8 cellular contexts compared by ENCODE assay signal in the genomic region with DNA sequence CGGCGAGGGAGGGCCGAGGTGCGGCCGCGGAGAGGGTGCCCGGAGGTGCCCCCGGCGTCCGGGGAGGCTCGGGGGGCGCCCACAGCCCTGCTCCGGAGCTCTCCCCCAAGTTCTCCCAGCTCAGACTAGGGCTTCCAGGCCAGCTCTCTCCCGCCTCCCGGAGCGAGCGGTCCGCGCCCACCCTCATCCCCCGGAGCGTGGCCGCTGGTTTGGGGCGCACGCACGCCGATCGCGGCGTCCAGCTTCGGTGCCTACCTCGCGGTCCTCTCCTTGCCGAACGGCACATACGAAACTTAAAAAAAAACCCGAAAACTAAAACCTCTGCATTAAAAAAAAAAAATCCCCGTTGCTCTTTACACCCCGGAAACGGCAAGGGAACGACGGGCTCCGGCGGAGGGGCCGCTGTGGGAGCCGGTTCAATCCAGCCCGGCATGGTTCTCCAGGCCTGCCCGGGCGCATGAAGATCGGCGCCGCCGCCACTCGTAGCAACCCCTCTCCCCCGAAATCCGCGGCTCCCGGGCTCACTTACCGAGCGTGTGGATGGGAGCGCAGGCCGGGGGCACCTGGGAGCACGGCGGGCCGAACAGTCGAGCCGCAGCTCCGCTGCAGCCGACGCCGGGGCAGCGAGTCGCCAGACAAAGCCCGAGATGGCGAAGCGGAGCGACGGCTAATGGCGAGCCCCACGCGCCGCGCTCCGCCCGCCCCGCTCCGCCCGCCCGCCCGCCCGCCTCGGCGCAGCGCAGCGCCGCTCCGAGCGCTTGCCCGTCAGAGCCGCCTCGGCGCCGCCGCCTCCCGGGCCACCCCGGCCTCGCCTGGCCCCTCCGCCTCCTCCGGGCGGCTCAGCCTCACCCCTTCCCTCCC. TPM values are rescaled to one million over a fixed set of nuclear protein-coding genes. Genes with fewer than 3 reads are reported as not detected.
DNase-seq lines count a peak whose midpoint lies in the region; ATAC-seq and TF ChIP-seq lines count a peak whose summit lies in the region.

No MANE protein-coding gene starts in this region.

- peak overlapping the region; percentile 99 for H3K4me3 Mint-ChIP-seq in dendritic cell treated with granulocyte-macrophage colony-stimulating factor and Interleukin-4, amounts not matched to agents 40 ng/mL and 50 ng/mL, for 4 days
- peak overlapping the region; percentile 96 for H3K4me3 Mint-ChIP-seq in stimulated activated effector memory CD8-positive, alpha-beta T cell treated with anti-CD3 and anti-CD28 coated beads, Interleukin-12 subunit alpha, Interleukin-12 subunit beta, amount 100 ng/mL, for 72 hours

- TF ChIP-seq POLR2A in right lobe of liver (IDR thresholded peaks at IDR 0.05) = no peak

- TF ChIP-seq CTCF in right lobe of liver (IDR thresholded peaks at IDR 0.05) = no peak

- ATAC-seq in right lobe of liver = peak; percentile 4 to 31 (median 27)
- ATAC-seq in stimulated activated effector memory CD8-positive, alpha-beta T cell treated with anti-CD3 and anti-CD28 coated beads, Interleukin-12 subunit alpha, Interleukin-12 subunit beta, amount 100 ng/mL, for 72 hours = peak; percentile 23

- H3K27me3 ChIP-seq in right lobe of liver = no peaks in the 10 kb centered on the region

- H3K27me3 Mint-ChIP-seq in dendritic cell treated with granulocyte-macrophage colony-stimulating factor and Interleukin-4, amounts not matched to agents 40 ng/mL and 50 ng/mL, for 4 days = peaks cover 10% of the 10 kb centered on the region

- peak overlapping the region; percentile 82 to 97 (median 93) for H3K4me3 ChIP-seq in right lobe of liver

- peaks cover 0 to 33% (median 15%) of the 10 kb centered on the region in 4 donors for H3K4me1 ChIP-seq in right lobe of liver

- peaks cover 49% of the 10 kb centered on the region for H3K4me1 Mint-ChIP-seq in dendritic cell treated with granulocyte-macrophage colony-stimulating factor and Interleukin-4, amounts not matched to agents 40 ng/mL and 50 ng/mL, for 4 days (ENCODE audit: low read depth)
- H3K4me1 Mint-ChIP-seq in stimulated activated effector memory CD8-positive, alpha-beta T cell treated with anti-CD3 and anti-CD28 coated beads, Interleukin-12 subunit alpha, Interleukin-12 subunit beta, amount 100 ng/mL, for 72 hours = peaks cover 43% of the 10 kb centered on the region

- H3K27ac Mint-ChIP-seq in dendritic cell treated with granulocyte-macrophage colony-stimulating factor and Interleukin-4, amounts not matched to agents 40 ng/mL and 50 ng/mL, for 4 days = peak overlapping the region; percentile 97
- H3K27ac Mint-ChIP-seq in stimulated activated effector memory CD8-positive, alpha-beta T cell treated with anti-CD3 and anti-CD28 coated beads, Interleukin-12 subunit alpha, Interleukin-12 subunit beta, amount 100 ng/mL, for 72 hours = peak overlapping the region; percentile 96

- DNase-seq in NCI-H2029 (lab: John Stamatoyannopoulos, UW) (peak; percentile 9), NCI-H2029 treated with DMSO at 0.1 percent for 48 hours (lab: John Stamatoyannopoulos, UW) (no peak), M059J (ENCODE audit: low read depth) (peak; percentile 42), right lobe of liver (peak; percentile 61 to 70 (median 64)), NCI-H524 treated with DMSO at 0.1 percent for 48 hours (lab: John Stamatoyannopoulos, UW) (no peak)
- peak; percentile 38 for DNase-seq in activated CD4-positive, alpha-beta T cell treated with anti-CD3 and anti-CD28 coated beads for 1 hour
- DNase-seq in stimulated activated effector memory CD8-positive, alpha-beta T cell treated with anti-CD3 and anti-CD28 coated beads, Interleukin-12 subunit alpha, Interleukin-12 subunit beta, amount 100 ng/mL, for 72 hours (ENCODE audit: low spot score in 2 of 2) = peak; percentile 54 to 84

- H3K9me3 Mint-ChIP-seq in dendritic cell treated with granulocyte-macrophage colony-stimulating factor and Interleukin-4, amounts not matched to agents 40 ng/mL and 50 ng/mL, for 4 days = no peaks in the 10 kb centered on the region
- no peaks in the 10 kb centered on the region for H3K9me3 Mint-ChIP-seq in stimulated activated effector memory CD8-positive, alpha-beta T cell treated with anti-CD3 and anti-CD28 coated beads, Interleukin-12 subunit alpha, Interleukin-12 subunit beta, amount 100 ng/mL, for 72 hours

- 1% methylated on average over 26 of the region's 109 CpGs for WGBS in right lobe of liver (ENCODE audit: insufficient coverage, low coverage, low lambda C conversion rate, missing lambda C conversion rate)

- intact Hi-C loops in dendritic cell treated with granulocyte-macrophage colony-stimulating factor and Interleukin-4, amounts not matched to agents 40 ng/mL and 50 ng/mL, for 4 days (cut with micrococcal nuclease) = loop anchor here (2.0 to 5.0 kb wide), 2 partner anchors 57 to 104 kb away; partner anchors contain the start of gene SLC25A39
- intact Hi-C loops in right lobe of liver (cut with DNase I) = no loop called here

- no peaks in the 10 kb centered on the region for H3K9me3 ChIP-seq in right lobe of liver

- peaks cover 8 to 18% (median 10%) of the 10 kb centered on the region in 4 donors for H3K36me3 ChIP-seq in right lobe of liver

- peaks cover 35% of the 10 kb centered on the region for H3K36me3 Mint-ChIP-seq in dendritic cell treated with granulocyte-macrophage colony-stimulating factor and Interleukin-4, amounts not matched to agents 40 ng/mL and 50 ng/mL, for 4 days (ENCODE audit: low read depth)
- peaks cover 56% of the 10 kb centered on the region for H3K36me3 Mint-ChIP-seq in stimulated activated effector memory CD8-positive, alpha-beta T cell treated with anti-CD3 and anti-CD28 coated beads, Interleukin-12 subunit alpha, Interleukin-12 subunit beta, amount 100 ng/mL, for 72 hours

- H3K27ac ChIP-seq in right lobe of liver = peak overlapping the region; percentile 87 to 97 (median 96)

RNA-seq across cellular contexts. Expression of gene UBTF, which starts 1.0 kb away (rescaled TPM):
- total RNA-seq in M059J (2014; rRNA removed; shearing (Covaris generic)) = 37.8 and 57.5 TPM in 2 replicates
- 10 to 100 TPM; 22.3 to 35.9 (median 32.0) TPM for total RNA-seq in right lobe of liver

RNA-seq across cellular contexts. Expression of gene ATXN7L3, which starts 20.8 kb away (rescaled TPM):
- total RNA-seq in M059J (2014; rRNA removed; shearing (Covaris generic)) = 21.3 and 32.7 TPM in 2 replicates
- total RNA-seq in right lobe of liver = 10 to 100 TPM; 20.3 to 26.8 (median 22.1) TPM

RNA-seq across cellular contexts. Expression of gene TMUB2, which starts 33.7 kb away (rescaled TPM):
- 36.8 and 37.6 TPM in 2 replicates for total RNA-seq in M059J (2014; rRNA removed; shearing (Covaris generic))
- total RNA-seq in right lobe of liver = 10 to 100 TPM; 13.8 to 18.0 (median 15.7) TPM

RNA-seq across cellular contexts. Expression of gene SLC4A1, which starts 47.5 kb away (rescaled TPM):
- not detected in 2 replicates for total RNA-seq in M059J (2014; rRNA removed; shearing (Covaris generic))
- 10 to 100 TPM in 1 of 6 experiments, 1 to 10 TPM in 2, under 1 TPM in 3; 0.06 to 31.8 (median 1.2) TPM for total RNA-seq in right lobe of liver

RNA-seq across cellular contexts. Expression of gene ASB16, which starts 49.9 kb away (rescaled TPM):
- not detected in 2 replicates for total RNA-seq in M059J (2014; rRNA removed; shearing (Covaris generic))
- total RNA-seq in right lobe of liver = 1 to 10 TPM in 1 of 6 experiments, not detected in 5; 1.5 TPM

Comparison
In these comparisons a context has a peak if more than half of its experiments do, and no peak if none do; other contexts are left out.
1. DNase-seq: peak in NCI-H2029 (single experiment), M059J (single experiment), activated CD4-positive, alpha-beta T cell treated with anti-CD3 and anti-CD28 coated beads for 1 hour (single experiment), right lobe of liver (3 of 3) and stimulated activated effector memory CD8-positive, alpha-beta T cell treated with anti-CD3 and anti-CD28 coated beads, Interleukin-12 subunit alpha, Interleukin-12 subunit beta, amount 100 ng/mL, for 72 hours (2 of 2); none in NCI-H2029 treated with DMSO at 0.1 percent for 48 hours (single experiment) and NCI-H524 treated with DMSO at 0.1 percent for 48 hours (single experiment).